Comparison of ENCODE assay signal across 12 cellular contexts in the genomic region with DNA sequence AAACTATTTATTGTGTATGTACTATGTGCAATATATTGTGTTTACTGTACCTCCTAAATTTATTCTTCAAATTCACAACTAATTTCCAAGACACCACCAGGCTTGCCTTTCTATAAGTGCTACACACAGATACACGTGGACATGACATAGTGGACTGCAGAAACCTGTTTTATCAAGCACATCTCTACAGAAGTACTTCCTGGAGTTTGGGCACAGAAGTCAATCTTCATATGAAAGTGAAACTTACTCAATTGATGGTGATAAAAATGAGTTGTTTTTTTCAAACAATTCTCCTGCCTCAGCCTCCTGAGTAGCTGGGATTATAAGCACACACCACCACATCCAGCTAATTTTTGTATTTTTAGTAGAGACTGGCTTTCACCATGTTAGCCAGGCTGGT. TPM values are rescaled to one million over a fixed set of nuclear protein-coding genes. Genes with fewer than 3 reads are reported as not detected.
A peak's percentile ranks its signal among the peaks of the same experiment; 100 is the strongest.
DNase-seq lines count a peak whose midpoint lies in the region; ATAC-seq and TF ChIP-seq lines count a peak whose summit lies in the region.
"Had no signal": no experiment of that assay in that cellular context is flagged by ENCODE, and none has a peak within 500 bp of the region (broad histone marks: within the 10 kb centered on the region; RNA-seq: fewer than 3 reads in every experiment).

No MANE protein-coding gene starts in this region.

- TF ChIP-seq CTCF in GM20000 (IDR thresholded peaks at IDR 0.05; ENCODE audit: extremely low read depth, missing control alignments) (no peak), MM.1S (IDR thresholded peaks at IDR 0.05; ENCODE audit: low read length) (no peak), mucosa of descending colon (IDR thresholded peaks at IDR 0.05) (no peak)

- H3K9me3 ChIP-seq in MM.1S (replicated peaks; ENCODE audit: insufficient read depth, low read length) (no peaks in the 10 kb centered on the region), mucosa of descending colon (no peaks in the 10 kb centered on the region)

- H3K4me1 Mint-ChIP-seq in activated CD4-positive, alpha-beta T cell treated with anti-CD3 and anti-CD28 coated beads, Interleukin-2, amount 10 ng/mL, durations not matched to agents 24 days and 14 days, result peaks cover 19% of the 10 kb centered on the region

- H3K27me3 Mint-ChIP-seq in activated CD4-positive, alpha-beta T cell treated with anti-CD3 and anti-CD28 coated beads, Interleukin-2, amount 10 ng/mL, durations not matched to agents 24 days and 14 days, result no peaks in the 10 kb centered on the region
- H3K27me3 Mint-ChIP-seq: progenitor cell of endocrine pancreas had no signal

- H3K4me3 Mint-ChIP-seq in activated CD4-positive, alpha-beta T cell treated with anti-CD3 and anti-CD28 coated beads, Interleukin-2, amount 10 ng/mL, durations not matched to agents 24 days and 14 days, result peak overlapping the region; percentile 36

- H3K4me3 ChIP-seq in MM.1S (ENCODE audit: low read length) (0 out of 2 replicates have a peak overlapping the region, but pooled peaks have one; percentile 21), mucosa of descending colon (no peak overlapping the region)

- no peaks in the 10 kb centered on the region for H3K27me3 ChIP-seq in MM.1S (replicated peaks; ENCODE audit: insufficient read depth, low read length)

- peak; percentile 70 for DNase-seq in activated CD4-positive, alpha-beta T cell treated with anti-CD3 and anti-CD28 coated beads, Interleukin-2, amount 10 ng/mL, durations not matched to agents 24 days and 14 days
- no peak for DNase-seq in activated CD4-positive, alpha-beta T cell treated with anti-CD3 and anti-CD28 coated beads, Interleukin-2, amount 50 U/mL, for 4 hours
- DNase-seq in GM20000 (ENCODE audit: low spot score) (peak; percentile 32), MM.1S (peak; percentile 89), mucosa of descending colon (no peak), NCI-H82 treated with DMSO at 0.1 percent for 48 hours (lab: John Stamatoyannopoulos, UW; ENCODE audit: unreplicated experiment) (no peak), NOMO-1 treated with dmso at 0.1 percent for 144 hours (lab: John Stamatoyannopoulos, UW; ENCODE audit: unreplicated experiment) (no peak), HuH-7 (ENCODE audit: low spot score) (no peak)
- DNase-seq: DMS79 treated with DMSO at 0.1 percent for 48 hours, NCI-H146, SW 1271 had no signal

- no peaks in the 10 kb centered on the region for H4K20me1 ChIP-seq in MM.1S (ENCODE audit: insufficient read depth, low read length)

- peak overlapping the region; percentile 65 for H3K27ac Mint-ChIP-seq in activated CD4-positive, alpha-beta T cell treated with anti-CD3 and anti-CD28 coated beads, Interleukin-2, amount 10 ng/mL, durations not matched to agents 24 days and 14 days
- H3K27ac Mint-ChIP-seq: progenitor cell of endocrine pancreas had no signal

- peak overlapping the region; percentile 37 for H3K4me2 ChIP-seq in MM.1S (ENCODE audit: low read depth, low read length)

- no peak overlapping the region for H3K9ac ChIP-seq in MM.1S (ENCODE audit: low read length)

- peaks cover 12% of the 10 kb centered on the region; the same call in 1 of the 2 replicates for H3F3A ChIP-seq in MM.1S (ENCODE audit: insufficient read depth, low read length)

- peaks cover 7% of the 10 kb centered on the region for H3K9me3 Mint-ChIP-seq in activated CD4-positive, alpha-beta T cell treated with anti-CD3 and anti-CD28 coated beads, Interleukin-2, amount 10 ng/mL, durations not matched to agents 24 days and 14 days

- H2AFZ ChIP-seq in MM.1S (ENCODE audit: low read length), result peak overlapping the region; percentile 69

- H3K36me3 Mint-ChIP-seq in activated CD4-positive, alpha-beta T cell treated with anti-CD3 and anti-CD28 coated beads, Interleukin-2, amount 10 ng/mL, durations not matched to agents 24 days and 14 days (ENCODE audit: low read depth), result peaks cover 35% of the 10 kb centered on the region

- H3K4me1 ChIP-seq in MM.1S (ENCODE audit: low read length) (peaks cover 33% of the 10 kb centered on the region), mucosa of descending colon (ENCODE audit: low read depth) (no peaks in the 10 kb centered on the region)

- no peaks in the 10 kb centered on the region for H3K9me2 ChIP-seq in MM.1S (replicated peaks; ENCODE audit: insufficient read depth, low read length)

- no peaks in the 10 kb centered on the region for H3K79me2 ChIP-seq in MM.1S (ENCODE audit: low read length)

- ATAC-seq in mucosa of descending colon, result peak; percentile 80

- H3K36me3 ChIP-seq in MM.1S (replicated peaks; ENCODE audit: insufficient read depth, low read length) (no peaks in the 10 kb centered on the region), mucosa of descending colon (ENCODE audit: low read depth) (no peaks in the 10 kb centered on the region)

- intact Hi-C loops in activated CD4-positive, alpha-beta T cell treated with anti-CD3 and anti-CD28 coated beads, Interleukin-2, amount 10 ng/mL, durations not matched to agents 24 days and 14 days (cut with micrococcal nuclease), result loop anchor here (2.0 to 10.0 kb wide), 3 partner anchors 25 to 395 kb away; a partner anchor contains a TSS
- intact Hi-C loops in mucosa of descending colon (cut with DNase I, micrococcal nuclease), result no loop called here

- H3K27ac ChIP-seq in MM.1S (ENCODE audit: low read length), result peak overlapping the region; percentile 48; the same call in 1 of the 2 replicates

RNA-seq across cellular contexts. Expression of a gene that starts 57.6 kb away (rescaled TPM):
- 28.0 and 30.7 TPM in 2 replicates for total RNA-seq in activated CD4-positive, alpha-beta T cell treated with anti-CD3 and anti-CD28 coated beads, Interleukin-2, amount 10 ng/mL, durations not matched to agents 24 days and 14 days
- 10 to 100 TPM; 13.3 to 23.6 (median 22.2) TPM for total RNA-seq in mucosa of descending colon

RNA-seq across cellular contexts. Expression of a gene that starts 57.7 kb away (rescaled TPM):
- total RNA-seq in activated CD4-positive, alpha-beta T cell treated with anti-CD3 and anti-CD28 coated beads, Interleukin-2, amount 10 ng/mL, durations not matched to agents 24 days and 14 days, result 10.0 and 10.3 TPM in 2 replicates
- 1 to 10 TPM; 1.9 to 8.8 (median 5.8) TPM for total RNA-seq in mucosa of descending colon

Comparison
In these comparisons a context has a peak if more than half of its experiments do, and no peak if none do; other contexts are left out.
1. DNase-seq: peak in activated CD4-positive, alpha-beta T cell treated with anti-CD3 and anti-CD28 coated beads, Interleukin-2, amount 10 ng/mL, durations not matched to agents 24 days and 14 days (single experiment), GM20000 (single experiment) and MM.1S (single experiment); none in activated CD4-positive, alpha-beta T cell treated with anti-CD3 and anti-CD28 coated beads, Interleukin-2, amount 50 U/mL, for 4 hours (0 of 2), mucosa of descending colon (0 of 3), NCI-H82 treated with DMSO at 0.1 percent for 48 hours (single experiment), NOMO-1 treated with dmso at 0.1 percent for 144 hours (single experiment) and HuH-7 (single experiment).